In genomic region chr6:42279144-42279781, GRCh38 we compare ENCODE assay signal across 8 cellular contexts.
DNase-seq lines count a peak whose midpoint lies in the region; ATAC-seq, FAIRE-seq and TF ChIP-seq lines count a peak whose summit lies in the region.

No MANE protein-coding gene starts in this region.

- intact Hi-C loops in activated CD8-positive, alpha-beta T cell treated with anti-CD3 and anti-CD28 coated beads for 36 hours (cut with micrococcal nuclease), result no loop called here
- intact Hi-C loops in heart right ventricle (cut with DNase I), result no loop called here
- intact Hi-C loops in kidney (cut with DNase I), result no loop called here

- H3K27ac ChIP-seq in heart right ventricle (peak overlapping the region in 8 of 10 donors; percentile 50 to 69 (median 64)), kidney (ENCODE audit: low read depth in 2 of 2, low read length in 2 of 2) (no peak overlapping the region)

- WGBS in heart right ventricle, 2 donors, result 51 to 62% methylated on average over 9 of the region's 9 CpGs

- no peak overlapping the region for H3K4me3 Mint-ChIP-seq in activated CD8-positive, alpha-beta T cell treated with anti-CD3 and anti-CD28 coated beads for 36 hours
- H3K4me3 Mint-ChIP-seq in stimulated activated naive B cell treated with anti-CD40 and anti-IgM and Interleukin-4, amounts not matched to agents 10 μg/mL and 1 μg/mL and 100 μg/mL, for 72 hours, result no peak overlapping the region

- H3K27me3 Mint-ChIP-seq in activated CD8-positive, alpha-beta T cell treated with anti-CD3 and anti-CD28 coated beads for 36 hours, result no peaks in the 10 kb centered on the region
- no peaks in the 10 kb centered on the region for H3K27me3 Mint-ChIP-seq in stimulated activated naive B cell treated with anti-CD40 and anti-IgM and Interleukin-4, amounts not matched to agents 10 μg/mL and 1 μg/mL and 100 μg/mL, for 72 hours

- peaks cover 23 to 67% (median 59%) of the 10 kb centered on the region in 9 donors for H3K4me1 ChIP-seq in heart right ventricle
- H3K4me1 ChIP-seq in kidney (ENCODE audit: control insufficient read depth in 1 of 2, insufficient read depth in 1 of 2, low read depth in 1 of 2, low read length in 2 of 2), result peaks cover 12 to 17% of the 10 kb centered on the region in 2 donors

- peaks cover 48% of the 10 kb centered on the region for H3K4me1 Mint-ChIP-seq in activated CD8-positive, alpha-beta T cell treated with anti-CD3 and anti-CD28 coated beads for 36 hours (ENCODE audit: low read depth)
- no peaks in the 10 kb centered on the region for H3K4me1 Mint-ChIP-seq in stimulated activated naive B cell treated with anti-CD40 and anti-IgM and Interleukin-4, amounts not matched to agents 10 μg/mL and 1 μg/mL and 100 μg/mL, for 72 hours

- no peaks in the 10 kb centered on the region for H3K9me3 Mint-ChIP-seq in activated CD8-positive, alpha-beta T cell treated with anti-CD3 and anti-CD28 coated beads for 36 hours
- peaks cover 0 to 4% of the 10 kb centered on the region in 2 donors for H3K9me3 Mint-ChIP-seq in stimulated activated naive B cell treated with anti-CD40 and anti-IgM and Interleukin-4, amounts not matched to agents 10 μg/mL and 1 μg/mL and 100 μg/mL, for 72 hours

- H3K4me3 ChIP-seq in heart right ventricle, result no peak overlapping the region
- H3K4me3 ChIP-seq in kidney (ENCODE audit: low read length in 2 of 2), result no peak overlapping the region

- H3K9me3 ChIP-seq in heart right ventricle, result peaks cover 0 to 12% (median 0%) of the 10 kb centered on the region in 11 donors
- H3K9me3 ChIP-seq in kidney (ENCODE audit: control insufficient read depth in 1 of 2, low read length in 2 of 2), result no peaks in the 10 kb centered on the region

- no peak for TF ChIP-seq POLR2A in H54 (IDR thresholded peaks at IDR 0.05; ENCODE audit: low read depth, low read length)

- H3K27me3 ChIP-seq in heart right ventricle, result no peaks in the 10 kb centered on the region

- TF ChIP-seq CTCF in activated CD8-positive, alpha-beta T cell treated with anti-CD3 and anti-CD28 coated beads for 36 hours (IDR thresholded peaks at IDR 0.05), result no peak
- TF ChIP-seq CTCF in heart right ventricle (IDR thresholded peaks at IDR 0.05) (no peak), kidney (IDR thresholded peaks at IDR 0.05; ENCODE audit: borderline replicate concordance, extremely low read depth, insufficient read depth) (no peak)

- peak; percentile 41 for FAIRE-seq in H54 (lab: Jason Lieb, UNC)
- FAIRE-seq in kidney (lab: Jason Lieb, UNC), result no peak

- H3K36me3 Mint-ChIP-seq in activated CD8-positive, alpha-beta T cell treated with anti-CD3 and anti-CD28 coated beads for 36 hours (ENCODE audit: low read depth), result peaks cover 1% of the 10 kb centered on the region
- H3K36me3 Mint-ChIP-seq in stimulated activated naive B cell treated with anti-CD40 and anti-IgM and Interleukin-4, amounts not matched to agents 10 μg/mL and 1 μg/mL and 100 μg/mL, for 72 hours, result no peaks in the 10 kb centered on the region

- H3K36me3 ChIP-seq in heart right ventricle, result peaks cover 0 to 3% (median 0%) of the 10 kb centered on the region in 9 donors
- no peaks in the 10 kb centered on the region for H3K36me3 ChIP-seq in kidney (ENCODE audit: control insufficient read depth in 1 of 2, insufficient read depth in 2 of 2, low read length in 2 of 2)

- DNase-seq in H54 (ENCODE audit: insufficient read length, low spot score) (peak; percentile 68), heart right ventricle (peak in 1 of 2 donors; percentile 25), kidney (no peak)
- DNase-seq in activated CD8-positive, alpha-beta T cell treated with anti-CD3 and anti-CD28 coated beads for 36 hours, result peak; percentile 67
- no peak for DNase-seq in stimulated activated naive B cell treated with anti-CD40 and anti-IgM and Interleukin-4, amounts not matched to agents 10 μg/mL and 1 μg/mL and 100 μg/mL, for 72 hours

- H3K9ac ChIP-seq in kidney (ENCODE audit: low read length in 2 of 2), result peak overlapping the region in 1 of 2 donors; percentile 26

- CTCF ChIA-PET in activated CD8-positive, alpha-beta T cell treated with anti-CD3 and anti-CD28 coated beads for 36 hours (lab: Charles Lee), result interaction anchor here (1.2 to 5.9 kb wide), 3 partner anchors 18 to 268 kb away, joined by 3 to 32 read pairs (median 6); no protein-coding TSS in a partner anchor

- H3K27ac Mint-ChIP-seq in activated CD8-positive, alpha-beta T cell treated with anti-CD3 and anti-CD28 coated beads for 36 hours, result peak overlapping the region; percentile 86
- H3K27ac Mint-ChIP-seq in stimulated activated naive B cell treated with anti-CD40 and anti-IgM and Interleukin-4, amounts not matched to agents 10 μg/mL and 1 μg/mL and 100 μg/mL, for 72 hours, result peak overlapping the region; percentile 20

- POLR2A ChIA-PET in activated CD8-positive, alpha-beta T cell treated with anti-CD3 and anti-CD28 coated beads for 36 hours (lab: Charles Lee), result interaction anchor here (0.7 to 1.4 kb wide), 6 partner anchors 14 to 269 kb away, joined by 3 to 5 read pairs (median 4); no protein-coding TSS in a partner anchor

- ATAC-seq in activated CD8-positive, alpha-beta T cell treated with anti-CD3 and anti-CD28 coated beads for 36 hours, result peak; percentile 58
- ATAC-seq in heart right ventricle, result peak in 5 of 8 donors; percentile 20 to 64 (median 54)
- ATAC-seq in stimulated activated naive B cell treated with anti-CD40 and anti-IgM and Interleukin-4, amounts not matched to agents 10 μg/mL and 1 μg/mL and 100 μg/mL, for 72 hours (replicated peaks), result peak; percentile 29 to 56
- no peak for ATAC-seq in HG02970 (IDR thresholded peaks at IDR 0.05; ENCODE audit: low FRiP score, unreplicated experiment)
- ATAC-seq in GM21367 (IDR thresholded peaks at IDR 0.05; ENCODE audit: unreplicated experiment), result no peak
- ATAC-seq in HG03135 (IDR thresholded peaks at IDR 0.05; ENCODE audit: unreplicated experiment), result no peak

Comparison
In these comparisons a context has a peak if more than half of its experiments do, and no peak if none do; other contexts are left out.
1. DNase-seq: peak in H54 (single experiment) and activated CD8-positive, alpha-beta T cell treated with anti-CD3 and anti-CD28 coated beads for 36 hours (single experiment); none in stimulated activated naive B cell treated with anti-CD40 and anti-IgM and Interleukin-4, amounts not matched to agents 10 μg/mL and 1 μg/mL and 100 μg/mL, for 72 hours (single experiment) and kidney (single experiment).
2. ATAC-seq: peak in activated CD8-positive, alpha-beta T cell treated with anti-CD3 and anti-CD28 coated beads for 36 hours (single experiment), heart right ventricle (5 of 8) and stimulated activated naive B cell treated with anti-CD40 and anti-IgM and Interleukin-4, amounts not matched to agents 10 μg/mL and 1 μg/mL and 100 μg/mL, for 72 hours (2 of 2); none in HG02970 (single experiment), GM21367 (single experiment) and HG03135 (single experiment).
3. H3K27ac ChIP-seq: peak in heart right ventricle (8 of 10); none in kidney (0 of 2).